Comparison of ENCODE assay signal across 25 cellular contexts in genomic region chr3:58623478-58623877, GRCh38. TPM values are rescaled to one million over a fixed set of nuclear protein-coding genes. Genes with fewer than 3 reads are reported as not detected.
"Had no signal": no experiment of that assay in that cellular context is flagged by ENCODE, and none has a peak within 500 bp of the region (broad histone marks: within the 10 kb centered on the region; RNA-seq: fewer than 3 reads in every experiment).

No MANE protein-coding gene starts in this region.

- H3K36me3 ChIP-seq: colonic mucosa, esophagus squamous epithelium, gastrocnemius medialis, heart right ventricle, lower lobe of right lung had no signal

- H3K27ac Mint-ChIP-seq: dendritic cell treated with granulocyte-macrophage colony-stimulating factor and Interleukin-4, amounts not matched to agents 40 ng/mL and 50 ng/mL, for 4 days; effector memory CD8-positive, alpha-beta T cell; endodermal cell had no signal

- H3K9me3 Mint-ChIP-seq: dendritic cell treated with granulocyte-macrophage colony-stimulating factor and Interleukin-4, amounts not matched to agents 40 ng/mL and 50 ng/mL, for 4 days; effector memory CD8-positive, alpha-beta T cell; endodermal cell had no signal

- H3K27me3 Mint-ChIP-seq: dendritic cell treated with granulocyte-macrophage colony-stimulating factor and Interleukin-4, amounts not matched to agents 40 ng/mL and 50 ng/mL, for 4 days; effector memory CD8-positive, alpha-beta T cell had no signal

- H3K4me1 Mint-ChIP-seq: endodermal cell had no signal

- ATAC-seq: effector memory CD8-positive, alpha-beta T cell; esophagus mucosa; gastrocnemius medialis; heart right ventricle; left cardiac atrium had no signal

- H3K4me1 ChIP-seq: colonic mucosa had no signal

- H3K27me3 ChIP-seq: colonic mucosa, esophagus squamous epithelium, gastrocnemius medialis, heart right ventricle had no signal

- H3K4me3 Mint-ChIP-seq: dendritic cell treated with granulocyte-macrophage colony-stimulating factor and Interleukin-4, amounts not matched to agents 40 ng/mL and 50 ng/mL, for 4 days; effector memory CD8-positive, alpha-beta T cell; endodermal cell had no signal

- H3K4me3 ChIP-seq: colonic mucosa, esophagus squamous epithelium, gastrocnemius medialis, heart right ventricle, lower lobe of right lung had no signal

- H3K9me3 ChIP-seq: colonic mucosa, esophagus squamous epithelium, gastrocnemius medialis, heart right ventricle, lower lobe of right lung had no signal

- H3K27ac ChIP-seq: colonic mucosa, epithelial cell of prostate, esophagus squamous epithelium, gastrocnemius medialis, lower lobe of right lung had no signal

- DNase-seq: colonic mucosa; cortex of kidney; effector CD8-positive, alpha-beta T cell; effector memory CD8-positive, alpha-beta T cell; endodermal cell; erythroblast; esophagus squamous epithelium; foreskin melanocyte; gastrocnemius medialis; glutamatergic neuron; head of caudate nucleus; heart right ventricle; hippocampal formation; left cardiac atrium; left ventricle myocardium superior; lower lobe of right lung; mesendoderm; midbrain had no signal

RNA-seq across cellular contexts. Expression of gene FAM3D, which starts 43.1 kb away (rescaled TPM):
- total RNA-seq: cerebellum, endodermal cell, heart right ventricle, kidney epithelial cell, left cardiac atrium, left ventricle myocardium superior, mononuclear cell had no signal
- polyA plus RNA-seq: keratinocyte had no signal

RNA-seq across cellular contexts. Expression of gene FAM107A, which starts 46.3 kb away (rescaled TPM):
- total RNA-seq: endodermal cell, mononuclear cell had no signal
- polyA plus RNA-seq: keratinocyte had no signal
